ENCODE assay signal across 1 cellular context in the genomic region with DNA sequence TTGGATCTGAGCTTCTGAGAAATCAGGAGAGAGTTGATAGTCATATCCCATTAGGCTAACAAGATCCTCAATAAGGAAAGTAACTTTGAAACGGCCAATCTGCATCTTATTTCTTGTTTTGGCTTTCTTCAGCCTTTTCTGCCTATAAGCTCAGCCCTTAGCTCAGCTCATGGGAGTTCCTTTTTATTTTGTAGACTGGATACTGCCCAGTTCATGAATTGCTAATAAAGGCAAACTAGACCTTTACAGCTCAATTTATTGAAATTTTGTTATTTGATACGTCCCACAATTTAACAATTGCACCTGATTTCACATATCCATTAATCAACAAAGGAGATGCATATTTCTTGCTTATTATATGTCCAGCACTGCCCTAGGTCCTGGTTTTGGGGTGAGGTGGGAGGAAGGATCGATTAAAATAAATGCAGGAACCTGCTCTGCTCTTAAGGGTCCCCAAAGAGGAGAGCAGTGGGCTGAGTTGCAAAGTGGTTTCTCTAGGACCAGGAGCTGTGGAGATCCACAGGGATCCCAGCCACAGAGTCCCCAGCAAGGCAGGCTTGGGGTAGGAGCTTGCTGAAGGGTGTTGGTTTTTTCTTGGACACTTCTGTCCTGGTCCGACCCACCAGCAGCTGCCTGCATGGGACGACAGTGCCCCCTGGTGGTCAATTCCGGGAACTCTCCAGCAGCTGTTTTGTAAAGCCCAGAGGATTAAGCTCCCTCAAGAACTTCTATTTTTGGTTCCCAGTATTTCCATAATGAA.
TF ChIP-seq lines count a peak whose summit lies in the region.

No MANE protein-coding gene starts in this region.

TF ChIP-seq in HepG2, 621 proteins besides CTCF, POLR2A, EP300 and RAD21 (continued from another document and continues in another):
- TF ChIP-seq LRRFIP1 (CRISPR knock-in tag; conservative IDR thresholded peaks at IDR 0.05) (no peak), GMEB1 (CRISPR knock-in tag; IDR thresholded peaks at IDR 0.05; ENCODE audit: borderline replicate concordance) (no peak), HNF4G (IDR thresholded peaks at IDR 0.05; ENCODE audit: borderline replicate concordance, low read depth, low read length) (no peak), HNF4G (CRISPR knock-in tag; IDR thresholded peaks at IDR 0.05; ENCODE audit: borderline replicate concordance, low read depth) (no peak), ZBTB25 (CRISPR knock-in tag; IDR thresholded peaks at IDR 0.05) (no peak), ZNF816 (CRISPR knock-in tag; IDR thresholded peaks at IDR 0.05; ENCODE audit: borderline replicate concordance) (no peak), SIN3B (IDR thresholded peaks at IDR 0.05; ENCODE audit: low read length) (no peak), MIER2 (CRISPR knock-in tag; IDR thresholded peaks at IDR 0.05) (no peak), HOXA9 (CRISPR knock-in tag; IDR thresholded peaks at IDR 0.05; ENCODE audit: borderline replicate concordance) (no peak), HOXD1 (CRISPR knock-in tag; IDR thresholded peaks at IDR 0.05) (no peak), ZNF317 (CRISPR knock-in tag; IDR thresholded peaks at IDR 0.05) (no peak), ZFYVE20 (CRISPR knock-in tag; IDR thresholded peaks at IDR 0.05; ENCODE audit: borderline replicate concordance, low read depth) (no peak), SP2 (CRISPR knock-in tag; IDR thresholded peaks at IDR 0.05) (no peak), NR3C1 (CRISPR knock-in tag; IDR thresholded peaks at IDR 0.05) (no peak), ZNF569 (CRISPR knock-in tag; IDR thresholded peaks at IDR 0.05; ENCODE audit: borderline replicate concordance) (no peak), SOX13 (IDR thresholded peaks at IDR 0.05) (no peak), SOX13 (CRISPR knock-in tag; conservative IDR thresholded peaks at IDR 0.05 in 1 of 2, IDR thresholded peaks at IDR 0.05 in 1 of 2) (no peak), ZC3H13 (CRISPR knock-in tag; IDR thresholded peaks at IDR 0.05) (no peak), RFX5 (IDR thresholded peaks at IDR 0.05; ENCODE audit: low read depth, low read length) (no peak), ELF1 (CRISPR knock-in tag; IDR thresholded peaks at IDR 0.05) (0 out of 2 replicates have a peak, but pooled peaks have one; percentile 30), ZNF713 (CRISPR knock-in tag; IDR thresholded peaks at IDR 0.05) (no peak), ZGPAT (CRISPR knock-in tag; IDR thresholded peaks at IDR 0.05) (no peak)
- TF ChIP-seq, protein P1, sequence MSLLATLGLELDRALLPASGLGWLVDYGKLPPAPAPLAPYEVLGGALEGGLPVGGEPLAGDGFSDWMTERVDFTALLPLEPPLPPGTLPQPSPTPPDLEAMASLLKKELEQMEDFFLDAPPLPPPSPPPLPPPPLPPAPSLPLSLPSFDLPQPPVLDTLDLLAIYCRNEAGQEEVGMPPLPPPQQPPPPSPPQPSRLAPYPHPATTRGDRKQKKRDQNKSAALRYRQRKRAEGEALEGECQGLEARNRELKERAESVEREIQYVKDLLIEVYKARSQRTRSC (CRISPR knock-in tag; IDR thresholded peaks at IDR 0.05; ENCODE audit: low read depth), result no peak
- TF ChIP-seq, protein P2, sequence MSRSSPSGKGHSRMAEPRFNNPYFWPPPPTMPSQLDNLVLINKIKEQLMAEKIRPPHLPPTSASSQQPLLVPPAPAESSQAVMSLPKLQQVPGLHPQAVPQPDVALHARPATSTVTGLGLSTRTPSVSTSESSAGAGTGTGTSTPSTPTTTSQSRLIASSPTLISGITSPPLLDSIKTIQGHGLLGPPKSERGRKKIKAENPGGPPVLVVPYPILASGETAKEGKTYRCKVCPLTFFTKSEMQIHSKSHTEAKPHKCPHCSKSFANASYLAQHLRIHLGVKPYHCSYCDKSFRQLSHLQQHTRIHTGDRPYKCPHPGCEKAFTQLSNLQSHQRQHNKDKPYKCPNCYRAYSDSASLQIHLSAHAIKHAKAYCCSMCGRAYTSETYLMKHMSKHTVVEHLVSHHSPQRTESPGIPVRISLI (CRISPR knock-in tag; IDR thresholded peaks at IDR 0.05; ENCODE audit: borderline replicate concordance), result 0 out of 2 replicates have a peak, but pooled peaks have one; percentile 41
- TF ChIP-seq, protein P3, sequence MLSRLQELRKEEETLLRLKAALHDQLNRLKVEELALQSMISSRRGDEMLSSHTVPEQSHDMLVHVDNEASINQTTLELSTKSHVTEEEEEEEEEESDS (CRISPR knock-in tag; IDR thresholded peaks at IDR 0.05; ENCODE audit: borderline replicate concordance), result no peak
- TF ChIP-seq, protein P4, sequence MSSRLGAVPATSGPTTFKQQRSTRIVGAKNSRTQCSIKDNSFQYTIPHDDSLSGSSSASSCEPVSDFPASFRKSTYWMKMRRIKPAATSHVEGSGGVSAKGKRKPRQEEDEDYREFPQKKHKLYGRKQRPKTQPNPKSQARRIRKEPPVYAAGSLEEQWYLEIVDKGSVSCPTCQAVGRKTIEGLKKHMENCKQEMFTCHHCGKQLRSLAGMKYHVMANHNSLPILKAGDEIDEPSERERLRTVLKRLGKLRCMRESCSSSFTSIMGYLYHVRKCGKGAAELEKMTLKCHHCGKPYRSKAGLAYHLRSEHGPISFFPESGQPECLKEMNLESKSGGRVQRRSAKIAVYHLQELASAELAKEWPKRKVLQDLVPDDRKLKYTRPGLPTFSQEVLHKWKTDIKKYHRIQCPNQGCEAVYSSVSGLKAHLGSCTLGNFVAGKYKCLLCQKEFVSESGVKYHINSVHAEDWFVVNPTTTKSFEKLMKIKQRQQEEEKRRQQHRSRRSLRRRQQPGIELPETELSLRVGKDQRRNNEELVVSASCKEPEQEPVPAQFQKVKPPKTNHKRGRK (CRISPR knock-in tag; IDR thresholded peaks at IDR 0.05), result no peak
- TF ChIP-seq, protein P5, sequence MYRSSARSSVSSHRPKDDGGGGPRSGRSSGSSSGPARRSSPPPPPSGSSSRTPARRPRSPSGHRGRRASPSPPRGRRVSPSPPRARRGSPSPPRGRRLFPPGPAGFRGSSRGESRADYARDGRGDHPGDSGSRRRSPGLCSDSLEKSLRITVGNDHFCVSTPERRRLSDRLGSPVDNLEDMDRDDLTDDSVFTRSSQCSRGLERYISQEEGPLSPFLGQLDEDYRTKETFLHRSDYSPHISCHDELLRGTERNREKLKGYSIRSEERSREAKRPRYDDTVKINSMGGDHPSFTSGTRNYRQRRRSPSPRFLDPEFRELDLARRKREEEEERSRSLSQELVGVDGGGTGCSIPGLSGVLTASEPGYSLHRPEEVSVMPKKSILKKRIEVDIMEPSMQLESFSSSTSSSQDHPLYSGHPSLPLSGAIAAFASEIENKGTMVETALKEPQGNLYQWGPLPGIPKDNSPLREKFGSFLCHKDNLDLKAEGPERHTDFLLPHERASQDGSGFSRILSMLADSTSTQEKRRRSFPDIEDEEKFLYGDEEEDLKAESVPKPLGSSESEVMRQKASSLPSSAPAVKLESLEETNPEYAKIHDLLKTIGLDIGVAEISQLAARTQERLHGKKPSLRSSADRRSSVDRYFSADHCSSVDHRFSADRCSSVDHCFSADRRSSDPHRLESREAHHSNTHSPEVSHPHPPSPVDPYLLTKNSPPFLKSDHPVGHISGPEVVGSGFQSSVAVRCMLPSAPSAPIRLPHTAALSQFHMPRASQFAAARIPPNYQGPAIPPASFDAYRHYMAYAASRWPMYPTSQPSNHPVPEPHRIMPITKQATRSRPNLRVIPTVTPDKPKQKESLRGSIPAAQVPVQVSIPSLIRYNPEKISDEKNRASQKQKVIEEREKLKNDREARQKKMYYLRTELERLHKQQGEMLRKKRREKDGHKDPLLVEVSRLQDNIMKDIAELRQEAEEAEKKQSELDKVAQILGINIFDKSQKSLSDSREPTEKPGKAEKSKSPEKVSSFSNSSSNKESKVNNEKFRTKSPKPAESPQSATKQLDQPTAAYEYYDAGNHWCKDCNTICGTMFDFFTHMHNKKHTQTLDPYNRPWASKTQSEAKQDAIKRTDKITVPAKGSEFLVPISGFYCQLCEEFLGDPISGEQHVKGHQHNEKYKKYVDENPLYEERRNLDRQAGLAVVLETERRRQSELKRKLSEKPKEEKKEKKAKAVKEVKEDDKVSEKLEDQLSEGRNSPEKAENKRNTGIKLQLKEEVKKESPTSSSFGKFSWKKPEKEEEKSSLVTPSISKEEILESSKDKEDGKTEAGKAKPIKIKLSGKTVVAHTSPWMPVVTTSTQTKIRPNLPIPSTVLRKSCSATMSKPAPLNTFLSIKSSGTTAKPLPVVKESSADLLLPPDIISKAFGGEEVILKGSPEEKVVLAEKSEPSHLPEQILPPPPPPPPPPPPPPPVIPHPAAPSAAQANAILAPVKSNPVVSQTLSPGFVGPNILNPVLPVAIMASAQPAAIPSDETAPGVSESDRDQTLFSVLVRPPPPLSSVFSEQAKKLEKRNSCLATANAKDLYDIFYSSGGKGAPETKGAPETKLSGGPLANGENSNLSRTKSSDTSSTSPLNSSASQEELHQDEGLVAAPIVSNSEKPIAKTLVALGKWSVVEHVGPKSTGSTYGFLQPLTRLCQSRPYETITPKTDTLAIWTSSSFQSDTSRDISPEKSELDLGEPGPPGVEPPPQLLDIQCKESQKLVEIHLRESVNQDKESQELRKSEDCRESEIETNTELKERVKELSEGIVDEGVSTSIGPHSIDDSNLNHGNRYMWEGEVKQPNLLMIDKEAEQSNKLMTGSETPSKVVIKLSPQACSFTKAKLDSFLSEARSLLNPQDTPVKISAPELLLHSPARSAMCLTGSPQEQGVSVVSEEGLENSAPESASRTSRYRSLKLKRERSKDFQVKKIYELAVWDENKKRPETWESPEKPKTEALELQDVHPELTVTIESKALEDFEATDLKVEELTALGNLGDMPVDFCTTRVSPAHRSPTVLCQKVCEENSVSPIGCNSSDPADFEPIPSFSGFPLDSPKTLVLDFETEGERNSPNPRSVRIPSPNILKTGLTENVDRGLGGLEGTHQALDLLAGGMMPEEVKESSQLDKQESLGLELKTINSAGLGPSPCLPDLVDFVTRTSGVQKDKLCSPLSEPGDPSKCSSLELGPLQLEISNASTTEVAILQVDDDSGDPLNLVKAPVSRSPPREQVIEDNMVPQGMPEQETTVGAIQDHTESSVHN (CRISPR knock-in tag; IDR thresholded peaks at IDR 0.05), result 0 out of 2 replicates have a peak, but pooled peaks have one; percentile 47
